In genomic region chr6:115287467-115287866, GRCh38 we compare ENCODE assay signal across 1 cellular context.
TF ChIP-seq lines count a peak whose summit lies in the region.

No MANE protein-coding gene starts in this region.

TF ChIP-seq in GM23338, 12 proteins besides CTCF, POLR2A, EP300 and RAD21 (continued from another document):
- TF ChIP-seq, protein P1, sequence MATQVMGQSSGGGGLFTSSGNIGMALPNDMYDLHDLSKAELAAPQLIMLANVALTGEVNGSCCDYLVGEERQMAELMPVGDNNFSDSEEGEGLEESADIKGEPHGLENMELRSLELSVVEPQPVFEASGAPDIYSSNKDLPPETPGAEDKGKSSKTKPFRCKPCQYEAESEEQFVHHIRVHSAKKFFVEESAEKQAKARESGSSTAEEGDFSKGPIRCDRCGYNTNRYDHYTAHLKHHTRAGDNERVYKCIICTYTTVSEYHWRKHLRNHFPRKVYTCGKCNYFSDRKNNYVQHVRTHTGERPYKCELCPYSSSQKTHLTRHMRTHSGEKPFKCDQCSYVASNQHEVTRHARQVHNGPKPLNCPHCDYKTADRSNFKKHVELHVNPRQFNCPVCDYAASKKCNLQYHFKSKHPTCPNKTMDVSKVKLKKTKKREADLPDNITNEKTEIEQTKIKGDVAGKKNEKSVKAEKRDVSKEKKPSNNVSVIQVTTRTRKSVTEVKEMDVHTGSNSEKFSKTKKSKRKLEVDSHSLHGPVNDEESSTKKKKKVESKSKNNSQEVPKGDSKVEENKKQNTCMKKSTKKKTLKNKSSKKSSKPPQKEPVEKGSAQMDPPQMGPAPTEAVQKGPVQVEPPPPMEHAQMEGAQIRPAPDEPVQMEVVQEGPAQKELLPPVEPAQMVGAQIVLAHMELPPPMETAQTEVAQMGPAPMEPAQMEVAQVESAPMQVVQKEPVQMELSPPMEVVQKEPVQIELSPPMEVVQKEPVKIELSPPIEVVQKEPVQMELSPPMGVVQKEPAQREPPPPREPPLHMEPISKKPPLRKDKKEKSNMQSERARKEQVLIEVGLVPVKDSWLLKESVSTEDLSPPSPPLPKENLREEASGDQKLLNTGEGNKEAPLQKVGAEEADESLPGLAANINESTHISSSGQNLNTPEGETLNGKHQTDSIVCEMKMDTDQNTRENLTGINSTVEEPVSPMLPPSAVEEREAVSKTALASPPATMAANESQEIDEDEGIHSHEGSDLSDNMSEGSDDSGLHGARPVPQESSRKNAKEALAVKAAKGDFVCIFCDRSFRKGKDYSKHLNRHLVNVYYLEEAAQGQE (IDR thresholded peaks at IDR 0.05; ENCODE audit: unreplicated experiment), result no peak
- no peak for TF ChIP-seq POLR2AphosphoS5 (IDR thresholded peaks at IDR 0.05; ENCODE audit: low read depth)
- no peak for TF ChIP-seq STAT1 (IDR thresholded peaks at IDR 0.05; ENCODE audit: unreplicated experiment)
